Comparison of ENCODE assay signal across 9 cellular contexts in the genomic region with DNA sequence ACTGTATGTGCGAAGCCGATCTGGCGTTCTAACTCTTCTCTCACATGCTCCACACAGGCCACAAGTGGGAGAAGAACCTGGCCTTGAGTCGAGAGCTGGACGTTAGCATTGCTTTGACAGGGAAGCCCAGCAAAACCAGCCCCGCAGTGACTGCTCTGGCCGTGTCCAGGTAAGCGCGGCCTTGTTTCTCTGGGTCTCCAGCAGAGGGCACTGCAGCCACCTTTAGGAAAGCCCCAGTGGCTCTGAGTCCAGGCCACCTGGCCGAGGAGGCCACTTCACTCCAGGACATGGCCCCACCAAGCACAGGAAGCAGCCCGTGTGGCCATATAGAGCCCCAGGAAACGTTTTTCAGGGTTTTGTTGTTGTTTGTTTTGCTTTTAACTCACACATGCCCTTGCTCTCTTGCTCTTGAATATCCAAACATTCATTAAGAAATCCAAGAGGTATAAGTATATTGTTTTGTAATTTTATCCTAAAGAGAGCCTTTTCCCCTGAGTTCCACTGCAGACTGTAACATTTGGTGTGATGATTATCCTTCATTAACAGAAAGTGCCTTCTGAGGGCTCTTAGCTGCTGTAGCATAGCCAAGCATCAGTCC.
DNase-seq lines count a peak whose midpoint lies in the region; ATAC-seq and TF ChIP-seq lines count a peak whose summit lies in the region.
"Had no signal": no experiment of that assay in that cellular context is flagged by ENCODE, and none has a peak within 500 bp of the region (broad histone marks: within the 10 kb centered on the region; RNA-seq: fewer than 3 reads in every experiment).

No MANE protein-coding gene starts in this region.

- no peaks in the 10 kb centered on the region for H3K27me3 ChIP-seq in neutrophil

- no peak overlapping the region for H3K4me3 ChIP-seq in AG04449 (ENCODE audit: low read depth, low read length)
- no peak overlapping the region for H3K4me3 ChIP-seq in foreskin fibroblast (ENCODE audit: low read depth in 1 of 2, low read length in 2 of 2)
- no peak overlapping the region for H3K4me3 ChIP-seq in neutrophil (ENCODE audit: low read depth in 1 of 2, low read length in 1 of 2)

- H3K9me3 ChIP-seq in neutrophil: no peaks in the 10 kb centered on the region

- ATAC-seq in HG03039 (IDR thresholded peaks at IDR 0.05; ENCODE audit: unreplicated experiment) (no peak), GM21526 (IDR thresholded peaks at IDR 0.05; ENCODE audit: low FRiP score, unreplicated experiment) (no peak)

- peaks cover 88% of the 10 kb centered on the region for H3K36me3 ChIP-seq in neutrophil

- POLR2A ChIA-PET in AG04449 (lab: Yijun Ruan, JAX): no interaction called here

- CTCF ChIA-PET in AG04449 (lab: Yijun Ruan, JAX): interaction anchor here (0.6 to 6.8 kb wide), 16 partner anchors 9 to 536 kb away, joined by 3 to 52 read pairs (median 3); no protein-coding TSS in a partner anchor

- no peaks in the 10 kb centered on the region for H3K4me1 ChIP-seq in neutrophil (ENCODE audit: control insufficient read depth in 1 of 2, insufficient read depth in 1 of 2, low read depth in 1 of 2, low read length in 1 of 2)

- no peak overlapping the region for H3K27ac ChIP-seq in neutrophil
- H3K27ac ChIP-seq: epithelial cell of prostate had no signal

- DNase-seq in AG04449 (ENCODE audit: low read depth, low spot score) (no peak), NCI-H345 treated with DMSO at 0.1 percent for 48 hours (lab: John Stamatoyannopoulos, UW; ENCODE audit: unreplicated experiment) (peak; percentile 14), activated T-cell treated with anti-CD3 and anti-CD28 coated beads for 48 hours (ENCODE audit: low read depth) (peak; percentile 29), foreskin fibroblast (peak; percentile 8 to 48)

- TF ChIP-seq CTCF in AG04449 (IDR thresholded peaks at IDR 0.05; ENCODE audit: insufficient read depth, low read length, missing control alignments) (peak; percentile 90), GM12873 (IDR thresholded peaks at IDR 0.05; ENCODE audit: insufficient read depth, low read depth, low read length, missing control alignments) (peak; percentile 82), foreskin fibroblast (IDR thresholded peaks at IDR 0.05; ENCODE audit: low read depth, low read length) (peak; percentile 84), neutrophil (IDR thresholded peaks at IDR 0.05) (peak; percentile 51)
